Comparison of ENCODE assay signal across 22 cellular contexts in genomic region chr22:36104988-36105387, GRCh38. TPM values are rescaled to one million over a fixed set of nuclear protein-coding genes. Genes with fewer than 3 reads are reported as not detected.
DNase-seq lines count a peak whose midpoint lies in the region; ATAC-seq, FAIRE-seq and TF ChIP-seq lines count a peak whose summit lies in the region.
"Had no signal": no experiment of that assay in that cellular context is flagged by ENCODE, and none has a peak within 500 bp of the region (broad histone marks: within the 10 kb centered on the region; RNA-seq: fewer than 3 reads in every experiment).

No MANE protein-coding gene starts in this region.

- H4K20me1 ChIP-seq in HepG2 (ENCODE audit: insufficient read depth, low read length) (no peaks in the 10 kb centered on the region), fibroblast of lung (ENCODE audit: control insufficient read depth, extremely low read depth, insufficient read depth, low read length) (no peaks in the 10 kb centered on the region)

- in situ Hi-C loops in HepG2 (cut with HindIII; ENCODE audit: extremely low pct_ligation_motif_present, low pct_unique_long_range_greater_than_20kb): loop anchor here (25.0 kb wide), 1 partner anchor 368 kb away; no protein-coding TSS in a partner anchor

- H3K36me3 ChIP-seq in HepG2 (replicated peaks in 1 of 2; ENCODE audit: control insufficient read depth in 1 of 2, insufficient read depth in 2 of 2, low read length in 2 of 2) (no peaks in the 10 kb centered on the region), right lobe of liver (no peaks in the 10 kb centered on the region), fibroblast of lung (ENCODE audit: control insufficient read depth, insufficient read depth, low read length) (no peaks in the 10 kb centered on the region), aorta (ENCODE audit: control insufficient read depth in 1 of 2, insufficient read depth in 2 of 2, low read length in 1 of 2) (no peaks in the 10 kb centered on the region)
- H3K36me3 ChIP-seq: uterus had no signal

- H3K9ac ChIP-seq in HepG2 (ENCODE audit: insufficient read depth, low read depth, low read length) (no peak overlapping the region), fibroblast of lung (ENCODE audit: insufficient read depth, low read length) (no peak overlapping the region)

- TF ChIP-seq CTCF in HepG2 (CRISPR knock-in tag; IDR thresholded peaks at IDR 0.05) (no peak), right lobe of liver (IDR thresholded peaks at IDR 0.05) (no peak), fibroblast of lung (conservative IDR thresholded peaks at IDR 0.05 in 1 of 2, IDR thresholded peaks at IDR 0.05 in 1 of 2; ENCODE audit: low read depth in 1 of 2, low read length in 2 of 2) (no peak)

- H3K4me2 ChIP-seq in HepG2 (ENCODE audit: low read depth, low read length): no peak overlapping the region
- H3K4me2 ChIP-seq in fibroblast of lung (ENCODE audit: extremely low read depth, insufficient read depth, low read length): no peak overlapping the region

- TF ChIP-seq EP300 in HepG2 (IDR thresholded peaks at IDR 0.05; ENCODE audit: low read depth in 2 of 2, low read length in 2 of 2): no peak
- no peak for TF ChIP-seq EP300 in HepG2 (CRISPR knock-in tag; IDR thresholded peaks at IDR 0.05; ENCODE audit: borderline replicate concordance)

- CTCF ChIA-PET in HepG2 (lab: Yijun Ruan, JAX; ENCODE audit: low intra/inter-chr PET ratio, low total read pairs): no interaction called here

- BruUV-seq in HepG2 (replicated peaks; lab: Mats Ljungman, UMichigan): no TSS peak

- TF ChIP-seq POLR2A in HepG2 (IDR thresholded peaks at IDR 0.05; ENCODE audit: insufficient read depth in 1 of 2, low read depth in 2 of 2, low read length in 2 of 2) (no peak), right lobe of liver (IDR thresholded peaks at IDR 0.05) (no peak)

- 18% methylated on average over 5 of the region's 5 CpGs for WGBS in HepG2 (ENCODE audit: low lambda C conversion rate)
- WGBS in right lobe of liver (ENCODE audit: insufficient coverage, low coverage, low lambda C conversion rate, missing lambda C conversion rate): 93% methylated on average over 5 of the region's 5 CpGs
- WGBS in aorta, 2 donors: 82% methylated on average over 5 of the region's 5 CpGs

- H3K27ac ChIP-seq in HepG2 (ENCODE audit: extremely low read length, insufficient read depth, low read length) (no peak overlapping the region), right lobe of liver (no peak overlapping the region), fibroblast of lung (ENCODE audit: insufficient read depth, low read length) (no peak overlapping the region), aorta (ENCODE audit: low read depth in 1 of 2, low read length in 2 of 2) (no peak overlapping the region)
- H3K27ac ChIP-seq: body of pancreas, uterus had no signal

- DNase-seq in HepG2 (ENCODE audit: low spot score): no peak
- DNase-seq in right lobe of liver: no peak
- peak; percentile 44 for DNase-seq in RKO (ENCODE audit: low spot score)
- DNase-seq in fibroblast of lung (ENCODE audit: low read depth in 2 of 2): peak; percentile 25 to 33
- DNase-seq in aorta: peak; percentile 3 to 9
- no peak for DNase-seq in activated T-cell treated with anti-CD3 and anti-CD28 coated beads, Interleukin-2, amount 50 U/mL, for 48 hours
- no peak for DNase-seq in pons (ENCODE audit: low spot score)
- no peak for DNase-seq in NCI-H1436 (lab: John Stamatoyannopoulos, UW)
- DNase-seq: 8988T; activated naive CD4-positive, alpha-beta T cell treated with anti-CD3 and anti-CD28 coated beads for 36 hours; activated T-cell treated with anti-CD3 and anti-CD28 coated beads, Interleukin-2, amount 50 U/mL, for 72 hours; body of pancreas; effector CD4-positive, alpha-beta T cell; left ventricle myocardium superior; naive B cell; NCI-H2107; right cardiac atrium; stimulated activated CD8-positive, alpha-beta memory T cell treated with anti-CD3 and anti-CD28 coated beads, Interleukin-4, amount 100 ng/mL, for 48 hours; stimulated activated naive CD8-positive, alpha-beta T cell treated with anti-CD3 and anti-CD28 coated beads, Interleukin-15, amount 100 ng/mL, for 72 hours; T-helper 1 cell; uterus had no signal

- H3K9me3 ChIP-seq in HepG2 (ENCODE audit: low read length) (no peaks in the 10 kb centered on the region), right lobe of liver (no peaks in the 10 kb centered on the region), fibroblast of lung (ENCODE audit: control insufficient read depth, insufficient read depth, low read depth, low read length) (no peaks in the 10 kb centered on the region), aorta (ENCODE audit: control insufficient read depth, low read length) (no peaks in the 10 kb centered on the region)
- H3K9me3 ChIP-seq: body of pancreas, uterus had no signal

- no peak for TF ChIP-seq RAD21 in HepG2 (CRISPR knock-in tag; IDR thresholded peaks at IDR 0.05)

- H3K4me1 ChIP-seq in HepG2 (ENCODE audit: insufficient read depth, low read length): peaks cover 4% of the 10 kb centered on the region; the same call in 1 of the 2 replicates
- no peaks in the 10 kb centered on the region for H3K4me1 ChIP-seq in right lobe of liver
- H3K4me1 ChIP-seq in fibroblast of lung (ENCODE audit: control insufficient read depth, extremely low read depth, insufficient read depth, low read length): no peaks in the 10 kb centered on the region
- no peaks in the 10 kb centered on the region for H3K4me1 ChIP-seq in aorta (ENCODE audit: control insufficient read depth in 1 of 2, insufficient read depth in 2 of 2, low read length in 2 of 2)
- H3K4me1 ChIP-seq: body of pancreas, uterus had no signal

- H3K4me3 ChIP-seq in HepG2 (replicated peaks in 1 of 3; ENCODE audit: insufficient read depth in 1 of 3, low read depth in 2 of 3, low read length in 3 of 3) (no peak overlapping the region), right lobe of liver (no peak overlapping the region), fibroblast of lung (replicated peaks in 1 of 4; ENCODE audit: control extremely low read depth in 1 of 4, insufficient read depth in 1 of 4, low read depth in 3 of 4, low read length in 4 of 4) (no peak overlapping the region), aorta (ENCODE audit: low read length in 2 of 2) (no peak overlapping the region)
- H3K4me3 ChIP-seq: body of pancreas, uterus had no signal

- no peak overlapping the region for H2AFZ ChIP-seq in HepG2 (ENCODE audit: low read length)
- H2AFZ ChIP-seq in fibroblast of lung (ENCODE audit: low read length): no peak overlapping the region

- H3K79me2 ChIP-seq in HepG2 (ENCODE audit: insufficient read depth, low read length) (no peaks in the 10 kb centered on the region), fibroblast of lung (ENCODE audit: control insufficient read depth, insufficient read depth, low read length) (no peaks in the 10 kb centered on the region)

- intact Hi-C loops in HepG2 (cut with micrococcal nuclease; ENCODE audit: unreplicated experiment) (no loop called here), right lobe of liver (cut with DNase I) (no loop called here), aorta (cut with DNase I) (no loop called here)

- no peak for ATAC-seq in HepG2
- ATAC-seq in right lobe of liver: no peak
- no peak for ATAC-seq in aorta (ENCODE audit: low FRiP score)
- ATAC-seq: activated T-cell treated with anti-CD3 and anti-CD28 coated beads, Interleukin-2, amount 50 U/mL, for 72 hours; body of pancreas; left ventricle myocardium superior; right cardiac atrium; stimulated activated naive CD8-positive, alpha-beta T cell treated with anti-CD3 and anti-CD28 coated beads, Interleukin-15, amount 100 ng/mL, for 72 hours had no signal

- no peak for FAIRE-seq in HepG2 (lab: Jason Lieb, UNC)
- FAIRE-seq: islet of Langerhans had no signal

- peaks cover 0 to 8% of the 10 kb centered on the region in 2 experiments; a peak in 2 of 5 replicates for H3K27me3 ChIP-seq in HepG2 (ENCODE audit: control insufficient read depth in 1 of 2, insufficient read depth in 2 of 2, low read length in 2 of 2)
- H3K27me3 ChIP-seq in right lobe of liver: no peaks in the 10 kb centered on the region
- H3K27me3 ChIP-seq in fibroblast of lung (ENCODE audit: control insufficient read depth, insufficient read depth, low read length): no peaks in the 10 kb centered on the region
- no peaks in the 10 kb centered on the region for H3K27me3 ChIP-seq in aorta (ENCODE audit: control insufficient read depth in 1 of 2, insufficient read depth in 2 of 2, low read length in 1 of 2)
- H3K27me3 ChIP-seq: body of pancreas, uterus had no signal

- POLR2A ChIA-PET in HepG2 (lab: Yijun Ruan, JAX): no interaction called here

TF ChIP-seq in HepG2, 621 proteins besides CTCF, POLR2A, EP300 and RAD21:
- TF ChIP-seq ATM (IDR thresholded peaks at IDR 0.05; ENCODE audit: borderline replicate concordance) (no peak), FOSL2 (CRISPR knock-in tag; IDR thresholded peaks at IDR 0.05) (peak; percentile 51)

RNA-seq across cellular contexts. Expression of gene APOL3, which starts 55.6 kb away (rescaled TPM):
- total RNA-seq in HepG2 (2016; rRNA removed; fragmentation: Illumina TruSeq; extraction: Trizol) (5.4 and 6.3 TPM in 2 replicates), right lobe of liver (10 to 100 TPM; 21.7 to 80.5 (median 30.2) TPM), fibroblast of lung (32.4 and 42.3 TPM in 2 replicates), aorta (100 to 1,000 TPM in 1 of 2 donors, 10 to 100 TPM in 1; 67.7 to 113 TPM)
- 0.71 and 1.1 TPM in 2 replicates for total RNA-seq in HepG2 (2016; cell fraction: cytosol; rRNA removed; fragmentation: Illumina TruSeq; extraction: Trizol; ENCODE audit: low read depth)
- 5.4 and 5.5 TPM in 2 replicates for total RNA-seq in HepG2 (2016; cell fraction: insoluble cytoplasmic fraction; rRNA removed; fragmentation: Illumina TruSeq; extraction: Trizol)
- 2.0 and 3.8 TPM in 2 replicates for total RNA-seq in HepG2 (2016; cell fraction: membrane; rRNA removed; fragmentation: Illumina TruSeq; extraction: Trizol)
- total RNA-seq in HepG2 (2016; cell fraction: nucleus; rRNA removed; fragmentation: Illumina TruSeq; extraction: Trizol): 2.5 and 4.5 TPM in 2 replicates
- polyA plus RNA-seq in HepG2 (2011; rRNA removed) (3.8 and 5.8 TPM in 2 replicates), fibroblast of lung (15.6 and 22.5 TPM in 2 replicates), aorta (10 to 100 TPM; 40.2 to 58.8 TPM)
- 4.1 and 4.6 TPM in 2 replicates for polyA plus RNA-seq in HepG2 (2011; cell fraction: cytosol; rRNA removed)
- polyA plus RNA-seq in HepG2 (2011; cell fraction: nucleus; rRNA removed): 4.0 and 5.0 TPM in 2 replicates
- polyA plus RNA-seq in HepG2 (2012): 4.2 and 4.9 TPM in 2 replicates
- 0.36 and 0.58 TPM in 2 replicates for polyA plus RNA-seq in HepG2 (2016; cell fraction: cytosol; fragmentation: Illumina TruSeq; extraction: Trizol; ENCODE audit: low read depth)
- polyA plus RNA-seq in HepG2 (2016; cell fraction: insoluble cytoplasmic fraction; fragmentation: Illumina TruSeq; extraction: Trizol; ENCODE audit: low read depth): 3.5 TPM in 2 replicates
- polyA plus RNA-seq in HepG2 (2016; cell fraction: membrane; fragmentation: Illumina TruSeq; extraction: Trizol; ENCODE audit: low read depth): 1.4 and 1.9 TPM in 2 replicates
- polyA plus RNA-seq in HepG2 (2016; cell fraction: nucleus; fragmentation: Illumina TruSeq; extraction: Trizol; ENCODE audit: insufficient read depth, low read depth): 3.5 and 4.8 TPM in 2 replicates
- 1.1 and 6.2 TPM in 2 replicates for polyA minus RNA-seq in HepG2 (2011; rRNA and poly(A)+ RNA removed; ENCODE audit: low replicate concordance)
- 2.2 and 2.3 TPM in 2 replicates for polyA minus RNA-seq in HepG2 (2011; cell fraction: cytosol; rRNA and poly(A)+ RNA removed)
- 2.4 and 7.7 TPM in 2 replicates for polyA minus RNA-seq in HepG2 (2011; cell fraction: nucleus; rRNA and poly(A)+ RNA removed)
- 22.1 and 29.8 TPM in 2 replicates for polyA plus RNA-seq in fibroblast of lung (2012)
- 32.4 and 37.5 TPM in 2 replicates for polyA minus RNA-seq in fibroblast of lung (ENCODE audit: low replicate concordance)

Comparison
In these comparisons a context has a peak if more than half of its experiments do, and no peak if none do; other contexts are left out.
1. DNase-seq: peak in RKO (single experiment), fibroblast of lung (2 of 2) and aorta (2 of 2); none in HepG2 (single experiment), right lobe of liver (0 of 3), activated T-cell treated with anti-CD3 and anti-CD28 coated beads, Interleukin-2, amount 50 U/mL, for 48 hours (0 of 2), pons (single experiment) and NCI-H1436 (single experiment).